1 cellular context compared by ENCODE assay signal in genomic region chr6:148746363-148747144, GRCh38.
TF ChIP-seq lines count a peak whose summit lies in the region.

TSS of gene UST (plus strand) at chr6:148747030. CDS start at chr6:148747431, 401 bp downstream.

TF ChIP-seq in H1, 55 proteins besides CTCF, POLR2A, EP300 and RAD21 (continued from another document):
- TF ChIP-seq TBP (IDR thresholded peaks at IDR 0.05; ENCODE audit: low read depth, low read length) (0 out of 2 replicates have a peak, but pooled peaks have one; percentile 34), SIN3A (conservative IDR thresholded peaks at IDR 0.05 in 1 of 2, IDR thresholded peaks at IDR 0.05 in 1 of 2; ENCODE audit: low read depth in 1 of 2, low read length in 2 of 2) (peak; percentile 77 to 86; a peak in 3 of 4 replicates), RXRA (IDR thresholded peaks at IDR 0.05; ENCODE audit: insufficient read depth, low read depth, low read length) (0 out of 2 replicates have a peak, but pooled peaks have one; percentile 22), FOSL1 (IDR thresholded peaks at IDR 0.05; ENCODE audit: insufficient read depth, low read depth, low read length) (no peak), CREB1 (IDR thresholded peaks at IDR 0.05) (no peak), TAF7 (optimal IDR thresholded peaks at IDR 0.05; ENCODE audit: borderline replicate concordance, low read depth, low read length) (peak; percentile 60), HDAC2 (IDR thresholded peaks at IDR 0.05; ENCODE audit: borderline replicate concordance in 1 of 2, low read depth in 2 of 2, low read length in 2 of 2) (0 out of 4 replicates have a peak, but pooled peaks have one; percentile 65 to 74), MAX (IDR thresholded peaks at IDR 0.05) (peak; percentile 23; the same call in 1 of the 2 replicates), CBX5 (IDR thresholded peaks at IDR 0.05; ENCODE audit: low read depth, low read length) (no peak), USF2 (IDR thresholded peaks at IDR 0.05; ENCODE audit: low read length) (peak; percentile 33), CHD7 (IDR thresholded peaks at IDR 0.05; ENCODE audit: insufficient replicate concordance, low read length) (no peak), SP1 (IDR thresholded peaks at IDR 0.05; ENCODE audit: low read depth, low read length) (0 out of 2 replicates have a peak, but pooled peaks have one; percentile 33)
